ENCODE assay signal across 1 cellular context in the genomic region with DNA sequence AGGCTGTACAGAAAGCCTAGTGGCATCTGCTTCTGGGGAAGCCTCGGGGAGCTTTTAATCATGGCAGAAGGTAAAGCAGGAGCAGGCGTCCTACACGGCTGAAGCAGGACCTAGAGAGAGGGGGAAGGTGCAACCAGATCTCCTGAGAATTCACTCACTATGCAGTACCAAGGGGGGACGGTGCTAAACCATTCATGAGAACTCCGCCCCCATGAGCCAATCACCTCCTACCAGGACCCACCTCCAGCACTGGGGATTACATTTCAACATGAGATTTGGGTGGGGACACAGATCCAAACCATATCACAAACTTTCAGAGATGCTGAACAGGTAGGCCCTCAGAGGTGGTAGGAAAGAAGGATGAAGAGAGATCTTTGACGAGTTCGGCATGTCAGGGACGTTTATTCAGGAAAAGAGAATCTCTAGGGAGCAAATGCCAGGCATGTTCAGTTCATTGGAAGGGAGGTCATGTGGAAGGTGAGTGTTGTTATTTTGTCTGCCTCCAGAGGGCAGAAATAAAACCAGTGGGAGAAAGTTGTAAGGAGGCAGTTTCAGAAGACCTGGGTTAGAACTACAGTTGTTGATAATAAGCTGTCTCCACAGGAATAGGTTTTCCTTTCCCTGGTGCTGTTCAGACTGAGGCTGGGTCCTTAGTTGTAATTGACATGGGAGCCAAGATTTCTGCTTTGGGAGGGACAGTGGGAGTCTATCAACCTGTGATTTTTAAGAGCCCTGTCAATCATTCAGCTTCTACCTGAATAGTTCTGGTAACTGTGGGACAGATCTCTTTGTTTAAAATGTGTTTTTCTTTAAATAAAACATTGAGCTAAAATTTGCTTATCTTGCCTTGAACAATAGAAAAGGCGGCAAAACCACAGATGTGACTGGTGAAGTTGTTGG.
A peak's percentile ranks its signal among the peaks of the same experiment; 100 is the strongest.
TF ChIP-seq lines count a peak whose summit lies in the region.

No MANE protein-coding gene starts in this region.

TF ChIP-seq in WTC11, 78 proteins besides CTCF, POLR2A, EP300 and RAD21:
- TF ChIP-seq, protein P1, sequence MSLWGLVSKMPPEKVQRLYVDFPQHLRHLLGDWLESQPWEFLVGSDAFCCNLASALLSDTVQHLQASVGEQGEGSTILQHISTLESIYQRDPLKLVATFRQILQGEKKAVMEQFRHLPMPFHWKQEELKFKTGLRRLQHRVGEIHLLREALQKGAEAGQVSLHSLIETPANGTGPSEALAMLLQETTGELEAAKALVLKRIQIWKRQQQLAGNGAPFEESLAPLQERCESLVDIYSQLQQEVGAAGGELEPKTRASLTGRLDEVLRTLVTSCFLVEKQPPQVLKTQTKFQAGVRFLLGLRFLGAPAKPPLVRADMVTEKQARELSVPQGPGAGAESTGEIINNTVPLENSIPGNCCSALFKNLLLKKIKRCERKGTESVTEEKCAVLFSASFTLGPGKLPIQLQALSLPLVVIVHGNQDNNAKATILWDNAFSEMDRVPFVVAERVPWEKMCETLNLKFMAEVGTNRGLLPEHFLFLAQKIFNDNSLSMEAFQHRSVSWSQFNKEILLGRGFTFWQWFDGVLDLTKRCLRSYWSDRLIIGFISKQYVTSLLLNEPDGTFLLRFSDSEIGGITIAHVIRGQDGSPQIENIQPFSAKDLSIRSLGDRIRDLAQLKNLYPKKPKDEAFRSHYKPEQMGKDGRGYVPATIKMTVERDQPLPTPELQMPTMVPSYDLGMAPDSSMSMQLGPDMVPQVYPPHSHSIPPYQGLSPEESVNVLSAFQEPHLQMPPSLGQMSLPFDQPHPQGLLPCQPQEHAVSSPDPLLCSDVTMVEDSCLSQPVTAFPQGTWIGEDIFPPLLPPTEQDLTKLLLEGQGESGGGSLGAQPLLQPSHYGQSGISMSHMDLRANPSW (CRISPR knock-in tag; conservative IDR thresholded peaks at IDR 0.05; ENCODE audit: low read depth), result no peak
- TF ChIP-seq, protein P2, sequence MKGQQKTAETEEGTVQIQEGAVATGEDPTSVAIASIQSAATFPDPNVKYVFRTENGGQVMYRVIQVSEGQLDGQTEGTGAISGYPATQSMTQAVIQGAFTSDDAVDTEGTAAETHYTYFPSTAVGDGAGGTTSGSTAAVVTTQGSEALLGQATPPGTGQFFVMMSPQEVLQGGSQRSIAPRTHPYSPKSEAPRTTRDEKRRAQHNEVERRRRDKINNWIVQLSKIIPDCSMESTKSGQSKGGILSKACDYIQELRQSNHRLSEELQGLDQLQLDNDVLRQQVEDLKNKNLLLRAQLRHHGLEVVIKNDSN (CRISPR knock-in tag; IDR thresholded peaks at IDR 0.05), result 0 out of 2 replicates have a peak, but pooled peaks have one; percentile 26
- no peak for TF ChIP-seq RORB (CRISPR knock-in tag; IDR thresholded peaks at IDR 0.05)
TF ChIP-seq in WTC11: peak in this region for 1.
